In genomic region chrX:40420899-40421729, GRCh38 we compare ENCODE assay signal across 9 cellular contexts.
A peak's percentile ranks its signal among the peaks of the same experiment; 100 is the strongest.
DNase-seq lines count a peak whose midpoint lies in the region; ATAC-seq and TF ChIP-seq lines count a peak whose summit lies in the region.
"Had no signal": no experiment of that assay in that cellular context is flagged by ENCODE, and none has a peak within 500 bp of the region (broad histone marks: within the 10 kb centered on the region; RNA-seq: fewer than 3 reads in every experiment).

No MANE protein-coding gene starts in this region.

- intact Hi-C loops in activated CD4-positive, alpha-beta memory T cell treated with anti-CD3 and anti-CD28 coated beads for 36 hours (cut with micrococcal nuclease) = no loop called here

- ATAC-seq in GM19023 (IDR thresholded peaks at IDR 0.05; ENCODE audit: unreplicated experiment) (peak; percentile 66), HG03460 (IDR thresholded peaks at IDR 0.05; ENCODE audit: unreplicated experiment) (peak; percentile 68)

- no peaks in the 10 kb centered on the region for H3K36me3 Mint-ChIP-seq in CD8-positive, alpha-beta memory T cell
- H3K36me3 Mint-ChIP-seq in activated CD4-positive, alpha-beta memory T cell treated with anti-CD3 and anti-CD28 coated beads for 36 hours = no peaks in the 10 kb centered on the region
- H3K36me3 Mint-ChIP-seq: activated naive CD8-positive, alpha-beta T cell had no signal

- no peak overlapping the region for H3K27ac Mint-ChIP-seq in CD8-positive, alpha-beta memory T cell
- no peak overlapping the region for H3K27ac Mint-ChIP-seq in activated CD4-positive, alpha-beta memory T cell treated with anti-CD3 and anti-CD28 coated beads for 36 hours
- H3K27ac Mint-ChIP-seq: activated naive CD8-positive, alpha-beta T cell had no signal

- no peaks in the 10 kb centered on the region for H3K9me3 ChIP-seq in CD8-positive, alpha-beta memory T cell (ENCODE audit: low read length)

- no peaks in the 10 kb centered on the region for H3K4me1 ChIP-seq in CD8-positive, alpha-beta memory T cell (ENCODE audit: insufficient read depth, low read length)

- no peaks in the 10 kb centered on the region for H3K27me3 ChIP-seq in CD8-positive, alpha-beta memory T cell (ENCODE audit: insufficient read depth, low read length, poor library complexity, severe bottlenecking)

- no peak overlapping the region for H3K4me3 ChIP-seq in choroid plexus epithelial cell (ENCODE audit: low read depth, low read length)
- no peak overlapping the region for H3K4me3 ChIP-seq in CD8-positive, alpha-beta memory T cell (ENCODE audit: low read length)

- no peaks in the 10 kb centered on the region for H3K36me3 ChIP-seq in CD8-positive, alpha-beta memory T cell (ENCODE audit: insufficient read depth, low read length)

- CTCF ChIA-PET in CD8-positive, alpha-beta memory T cell (lab: Charles Lee) = no interaction called here
- CTCF ChIA-PET in activated CD4-positive, alpha-beta memory T cell treated with anti-CD3 and anti-CD28 coated beads for 36 hours (lab: Charles Lee) = no interaction called here

- peaks cover 0 to 3% (median 0%) of the 10 kb centered on the region in 5 donors for H3K9me3 Mint-ChIP-seq in CD8-positive, alpha-beta memory T cell
- no peaks in the 10 kb centered on the region for H3K9me3 Mint-ChIP-seq in activated CD4-positive, alpha-beta memory T cell treated with anti-CD3 and anti-CD28 coated beads for 36 hours

- peaks cover 9 to 17% (median 17%) of the 10 kb centered on the region in 3 donors for H3K4me1 Mint-ChIP-seq in CD8-positive, alpha-beta memory T cell
- H3K4me1 Mint-ChIP-seq in activated CD4-positive, alpha-beta memory T cell treated with anti-CD3 and anti-CD28 coated beads for 36 hours (ENCODE audit: low read depth) = peaks cover 3% of the 10 kb centered on the region

- POLR2A ChIA-PET in CD8-positive, alpha-beta memory T cell (lab: Charles Lee) = no interaction called here
- POLR2A ChIA-PET in activated CD4-positive, alpha-beta memory T cell treated with anti-CD3 and anti-CD28 coated beads for 36 hours (lab: Charles Lee) = no interaction called here

- DNase-seq in choroid plexus epithelial cell (ENCODE audit: low read depth) = peak; percentile 20
- DNase-seq in retina = peak; percentile 47
- no peak for DNase-seq in CD8-positive, alpha-beta memory T cell
- no peak for DNase-seq in activated CD4-positive, alpha-beta memory T cell treated with anti-CD3 and anti-CD28 coated beads for 36 hours
- no peak for DNase-seq in HuH-7.5 (ENCODE audit: low spot score)
- DNase-seq: NCI-H1930 had no signal

- H3K4me3 Mint-ChIP-seq in CD8-positive, alpha-beta memory T cell = no peak overlapping the region
- no peak overlapping the region for H3K4me3 Mint-ChIP-seq in activated CD4-positive, alpha-beta memory T cell treated with anti-CD3 and anti-CD28 coated beads for 36 hours
- H3K4me3 Mint-ChIP-seq: activated naive CD8-positive, alpha-beta T cell had no signal

- H3K27ac ChIP-seq in CD8-positive, alpha-beta memory T cell (ENCODE audit: low read depth, low read length) = no peak overlapping the region

- H3K27me3 Mint-ChIP-seq in CD8-positive, alpha-beta memory T cell = peaks cover 0 to 10% of the 10 kb centered on the region in 2 donors
- no peaks in the 10 kb centered on the region for H3K27me3 Mint-ChIP-seq in activated CD4-positive, alpha-beta memory T cell treated with anti-CD3 and anti-CD28 coated beads for 36 hours
- H3K27me3 Mint-ChIP-seq: activated naive CD8-positive, alpha-beta T cell had no signal

- no peak for TF ChIP-seq CTCF in choroid plexus epithelial cell (conservative IDR thresholded peaks at IDR 0.05; ENCODE audit: low read depth, low read length)

Comparison
In these comparisons a context has a peak if more than half of its experiments do, and no peak if none do; other contexts are left out.
1. DNase-seq: peak in choroid plexus epithelial cell (single experiment) and retina (single experiment); none in CD8-positive, alpha-beta memory T cell (0 of 5), activated CD4-positive, alpha-beta memory T cell treated with anti-CD3 and anti-CD28 coated beads for 36 hours (single experiment) and HuH-7.5 (single experiment).